ENCODE assay signal across 1 cellular context in genomic region chr15:52021128-52021671, GRCh38.
A peak's percentile ranks its signal among the peaks of the same experiment; 100 is the strongest.
TF ChIP-seq lines count a peak whose summit lies in the region.

No MANE protein-coding gene starts in this region.

TF ChIP-seq in HepG2, 621 proteins besides CTCF, POLR2A, EP300 and RAD21 (continued from another document):
- no peak for TF ChIP-seq CEBPZ (IDR thresholded peaks at IDR 0.05; ENCODE audit: low read length)
- TF ChIP-seq IRF2 (CRISPR knock-in tag; IDR thresholded peaks at IDR 0.05), result no peak
- TF ChIP-seq NCOA1 (CRISPR knock-in tag; IDR thresholded peaks at IDR 0.05), result no peak
- no peak for TF ChIP-seq KDM1A (CRISPR knock-in tag; IDR thresholded peaks at IDR 0.05)
- TF ChIP-seq AGO1 (IDR thresholded peaks at IDR 0.05; ENCODE audit: low read depth, low read length, poor library complexity, severe bottlenecking), result no peak
- no peak for TF ChIP-seq SMAD1 (CRISPR knock-in tag; IDR thresholded peaks at IDR 0.05; ENCODE audit: borderline replicate concordance, low read depth)
- no peak for TF ChIP-seq TOPORS (CRISPR knock-in tag; IDR thresholded peaks at IDR 0.05)
- no peak for TF ChIP-seq THAP11 (CRISPR knock-in tag; IDR thresholded peaks at IDR 0.05)
- TF ChIP-seq, protein P1, sequence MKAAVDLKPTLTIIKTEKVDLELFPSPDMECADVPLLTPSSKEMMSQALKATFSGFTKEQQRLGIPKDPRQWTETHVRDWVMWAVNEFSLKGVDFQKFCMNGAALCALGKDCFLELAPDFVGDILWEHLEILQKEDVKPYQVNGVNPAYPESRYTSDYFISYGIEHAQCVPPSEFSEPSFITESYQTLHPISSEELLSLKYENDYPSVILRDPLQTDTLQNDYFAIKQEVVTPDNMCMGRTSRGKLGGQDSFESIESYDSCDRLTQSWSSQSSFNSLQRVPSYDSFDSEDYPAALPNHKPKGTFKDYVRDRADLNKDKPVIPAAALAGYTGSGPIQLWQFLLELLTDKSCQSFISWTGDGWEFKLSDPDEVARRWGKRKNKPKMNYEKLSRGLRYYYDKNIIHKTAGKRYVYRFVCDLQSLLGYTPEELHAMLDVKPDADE (CRISPR knock-in tag; IDR thresholded peaks at IDR 0.05), result no peak
- TF ChIP-seq ZNF740 (CRISPR knock-in tag; IDR thresholded peaks at IDR 0.05), result no peak
- no peak for TF ChIP-seq SMYD3 (CRISPR knock-in tag; IDR thresholded peaks at IDR 0.05)
- TF ChIP-seq FOSL2 (CRISPR knock-in tag; IDR thresholded peaks at IDR 0.05), result peak; percentile 94
- TF ChIP-seq ZNF121 (CRISPR knock-in tag; IDR thresholded peaks at IDR 0.05), result no peak
- TF ChIP-seq NFKB2 (CRISPR knock-in tag; IDR thresholded peaks at IDR 0.05; ENCODE audit: borderline replicate concordance), result no peak
- TF ChIP-seq SRSF1 (optimal IDR thresholded peaks at IDR 0.05; ENCODE audit: low read depth, low read length), result no peak
- no peak for TF ChIP-seq PAF1 (CRISPR knock-in tag; IDR thresholded peaks at IDR 0.05)
- no peak for TF ChIP-seq POGZ (CRISPR knock-in tag; IDR thresholded peaks at IDR 0.05)
- TF ChIP-seq ZMYM4 (CRISPR knock-in tag; IDR thresholded peaks at IDR 0.05), result no peak
- no peak for TF ChIP-seq TBP (CRISPR knock-in tag; IDR thresholded peaks at IDR 0.05)
- TF ChIP-seq FLYWCH1 (CRISPR knock-in tag; IDR thresholded peaks at IDR 0.05), result no peak
- no peak for TF ChIP-seq CREBL2 (CRISPR knock-in tag; IDR thresholded peaks at IDR 0.05; ENCODE audit: borderline replicate concordance)
- TF ChIP-seq, protein P2, sequence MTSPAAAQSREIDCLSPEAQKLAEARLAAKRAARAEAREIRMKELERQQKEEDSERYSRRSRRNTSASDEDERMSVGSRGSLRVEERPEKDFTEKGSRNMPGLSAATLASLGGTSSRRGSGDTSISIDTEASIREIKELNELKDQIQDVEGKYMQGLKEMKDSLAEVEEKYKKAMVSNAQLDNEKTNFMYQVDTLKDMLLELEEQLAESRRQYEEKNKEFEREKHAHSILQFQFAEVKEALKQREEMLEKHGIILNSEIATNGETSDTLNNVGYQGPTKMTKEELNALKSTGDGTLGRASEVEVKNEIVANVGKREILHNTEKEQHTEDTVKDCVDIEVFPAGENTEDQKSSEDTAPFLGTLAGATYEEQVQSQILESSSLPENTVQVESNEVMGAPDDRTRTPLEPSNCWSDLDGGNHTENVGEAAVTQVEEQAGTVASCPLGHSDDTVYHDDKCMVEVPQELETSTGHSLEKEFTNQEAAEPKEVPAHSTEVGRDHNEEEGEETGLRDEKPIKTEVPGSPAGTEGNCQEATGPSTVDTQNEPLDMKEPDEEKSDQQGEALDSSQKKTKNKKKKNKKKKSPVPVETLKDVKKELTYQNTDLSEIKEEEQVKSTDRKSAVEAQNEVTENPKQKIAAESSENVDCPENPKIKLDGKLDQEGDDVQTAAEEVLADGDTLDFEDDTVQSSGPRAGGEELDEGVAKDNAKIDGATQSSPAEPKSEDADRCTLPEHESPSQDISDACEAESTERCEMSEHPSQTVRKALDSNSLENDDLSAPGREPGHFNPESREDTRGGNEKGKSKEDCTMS (CRISPR knock-in tag; conservative IDR thresholded peaks at IDR 0.05), result no peak
- TF ChIP-seq TFAP4 (IDR thresholded peaks at IDR 0.05; ENCODE audit: borderline replicate concordance, low read depth), result no peak
- TF ChIP-seq MXD4 (CRISPR knock-in tag; IDR thresholded peaks at IDR 0.05), result no peak
- TF ChIP-seq NFE2 (CRISPR knock-in tag; IDR thresholded peaks at IDR 0.05), result no peak
- TF ChIP-seq CENPX (CRISPR knock-in tag; IDR thresholded peaks at IDR 0.05), result no peak
